1 cellular context compared by ENCODE assay signal in the genomic region with DNA sequence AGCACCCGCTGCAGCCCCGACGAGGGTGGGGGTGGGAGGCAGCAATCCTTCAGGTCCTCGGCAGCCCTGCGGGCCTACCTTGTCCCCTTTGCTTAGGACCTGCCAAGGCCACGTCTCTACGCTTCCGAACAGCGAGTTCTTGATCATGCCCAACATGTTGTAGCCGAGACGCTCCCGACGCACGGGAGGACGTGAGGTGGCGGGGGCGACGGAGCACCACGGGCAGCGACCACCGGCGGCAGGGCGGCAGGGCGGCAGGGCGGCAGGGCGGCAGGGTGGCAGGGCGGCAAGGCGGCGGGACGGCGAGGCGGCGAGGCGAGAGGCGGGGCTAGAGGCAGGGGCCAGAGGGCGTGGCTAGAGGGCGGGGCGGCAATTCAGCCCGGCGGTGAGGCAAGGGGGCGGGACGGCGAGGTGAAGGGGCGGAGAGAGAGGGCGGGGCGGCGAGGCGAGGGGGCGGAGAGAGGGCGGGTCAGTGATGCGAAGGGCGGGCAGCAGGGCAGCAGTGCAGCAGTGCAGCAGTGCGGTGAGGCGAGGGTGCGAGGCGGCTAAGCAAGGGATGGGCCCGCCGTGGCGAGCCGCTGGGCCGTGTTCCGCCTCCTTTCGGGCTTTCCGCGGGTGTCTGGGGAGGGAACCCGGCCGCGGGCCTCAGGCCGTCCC.
A peak's percentile ranks its signal among the peaks of the same experiment; 100 is the strongest.
TF ChIP-seq lines count a peak whose summit lies in the region.

Gene HEBP1, minus strand, starts transcription at position 307 of the 657 bp plus-strand sequence. Its CDS starts 151 bp downstream, at position 156.

TF ChIP-seq in Ishikawa, 13 proteins besides CTCF, POLR2A, EP300 and RAD21 (continued from another document):
- TF ChIP-seq CEBPB (IDR thresholded peaks at IDR 0.05) (no peak), FOXM1 (IDR thresholded peaks at IDR 0.05; ENCODE audit: borderline replicate concordance, low read depth) (no peak), EGR1 (IDR thresholded peaks at IDR 0.05) (no peak; the same call in none of the 2 replicates), TEAD4 (IDR thresholded peaks at IDR 0.05) (no peak; the same call in 1 of the 2 replicates), USF1 (IDR thresholded peaks at IDR 0.05) (0 out of 2 replicates have a peak, but pooled peaks have one; percentile 7), TCF12 (IDR thresholded peaks at IDR 0.05; ENCODE audit: low read depth) (peak; percentile 75)
- TF ChIP-seq, protein P1, sequence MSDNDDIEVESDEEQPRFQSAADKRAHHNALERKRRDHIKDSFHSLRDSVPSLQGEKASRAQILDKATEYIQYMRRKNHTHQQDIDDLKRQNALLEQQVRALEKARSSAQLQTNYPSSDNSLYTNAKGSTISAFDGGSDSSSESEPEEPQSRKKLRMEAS (IDR thresholded peaks at IDR 0.05) = peak; percentile 93
